Comparison of ENCODE assay signal across 20 cellular contexts in the genomic region with DNA sequence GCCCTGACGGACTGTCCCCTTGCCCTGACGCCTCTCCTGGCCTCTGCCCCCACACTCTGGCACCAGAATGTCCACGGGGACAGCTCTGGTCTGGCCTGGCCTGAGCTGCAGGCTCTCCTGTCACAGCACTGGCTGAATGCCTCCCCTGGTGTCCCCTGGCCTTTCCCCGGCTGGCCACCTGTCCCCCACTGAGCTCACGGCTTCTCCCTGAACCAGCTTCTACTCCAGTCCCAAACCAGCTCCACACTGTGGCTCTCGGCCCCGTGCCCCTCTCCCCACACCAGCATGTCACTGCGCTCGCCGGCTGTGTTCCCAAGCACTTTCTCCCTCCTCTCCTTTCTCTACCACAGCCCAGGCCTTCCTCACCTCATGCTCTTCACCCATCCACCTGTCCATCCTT.
DNase-seq lines count a peak whose midpoint lies in the region; FAIRE-seq and TF ChIP-seq lines count a peak whose summit lies in the region.
"Had no signal": no experiment of that assay in that cellular context is flagged by ENCODE, and none has a peak within 500 bp of the region (broad histone marks: within the 10 kb centered on the region; RNA-seq: fewer than 3 reads in every experiment).

No MANE protein-coding gene starts in this region.

- no TSS peak for BruUV-seq in Caco-2 (replicated peaks; lab: Mats Ljungman, UMichigan)

- H3K36me3 Mint-ChIP-seq in Caco-2 (ENCODE audit: insufficient read depth, unreplicated experiment) (no peaks in the 10 kb centered on the region), progenitor cell of endocrine pancreas (ENCODE audit: insufficient read depth) (no peaks in the 10 kb centered on the region)
- H3K36me3 Mint-ChIP-seq in activated CD4-positive, alpha-beta T cell treated with anti-CD3 and anti-CD28 coated beads, Interleukin-2, amount 10 ng/mL, durations not matched to agents 24 days and 14 days (ENCODE audit: low read depth): no peaks in the 10 kb centered on the region
- H3K36me3 Mint-ChIP-seq: CD8-positive, alpha-beta T cell had no signal

- DNase-seq in Caco-2 (no peak), H7 (peak; percentile 60), kidney (peak; percentile 57), progenitor cell of endocrine pancreas (ENCODE audit: low spot score, unreplicated experiment) (no peak), putamen (ENCODE audit: low spot score) (no peak), NCI-H526 treated with DMSO at 0.1 percent for 48 hours (lab: John Stamatoyannopoulos, UW) (no peak)
- no peak for DNase-seq in activated CD4-positive, alpha-beta T cell treated with anti-CD3 and anti-CD28 coated beads, Interleukin-2, amount 10 ng/mL, durations not matched to agents 24 days and 14 days
- DNase-seq in stimulated activated CD4-positive, alpha-beta T cell treated with anti-CD3 and anti-CD28 coated beads, Interleukin-15, amount 100 ng/mL, for 24 hours: no peak
- DNase-seq: C1 segment of cervical spinal cord; CD8-positive, alpha-beta T cell; DMS 273 treated with DMSO at 0.1 percent for 48 hours; DMS79; EL; GDM1; GM23248; H9 had no signal

- H3K4me3 Mint-ChIP-seq in Caco-2 (ENCODE audit: unreplicated experiment): no peak overlapping the region
- H3K4me3 Mint-ChIP-seq in progenitor cell of endocrine pancreas (ENCODE audit: low read depth): no peak overlapping the region
- H3K4me3 Mint-ChIP-seq in activated CD4-positive, alpha-beta T cell treated with anti-CD3 and anti-CD28 coated beads, Interleukin-2, amount 10 ng/mL, durations not matched to agents 24 days and 14 days: no peak overlapping the region
- H3K4me3 Mint-ChIP-seq: CD8-positive, alpha-beta T cell; H9 had no signal

- H3K27ac ChIP-seq in kidney (ENCODE audit: low read depth in 2 of 2, low read length in 2 of 2): no peak overlapping the region
- H3K27ac ChIP-seq: GM23248 had no signal

- H3K27ac Mint-ChIP-seq in Caco-2 (ENCODE audit: unreplicated experiment) (peak overlapping the region; percentile 22), progenitor cell of endocrine pancreas (peak overlapping the region; percentile 39)
- no peak overlapping the region for H3K27ac Mint-ChIP-seq in activated CD4-positive, alpha-beta T cell treated with anti-CD3 and anti-CD28 coated beads, Interleukin-2, amount 10 ng/mL, durations not matched to agents 24 days and 14 days
- H3K27ac Mint-ChIP-seq: CD8-positive, alpha-beta T cell; H9 had no signal

- no peaks in the 10 kb centered on the region for H3K9me3 Mint-ChIP-seq in Caco-2 (ENCODE audit: unreplicated experiment)
- no peaks in the 10 kb centered on the region for H3K9me3 Mint-ChIP-seq in progenitor cell of endocrine pancreas (ENCODE audit: low read depth)
- no peaks in the 10 kb centered on the region for H3K9me3 Mint-ChIP-seq in activated CD4-positive, alpha-beta T cell treated with anti-CD3 and anti-CD28 coated beads, Interleukin-2, amount 10 ng/mL, durations not matched to agents 24 days and 14 days
- H3K9me3 Mint-ChIP-seq: CD8-positive, alpha-beta T cell; H9 had no signal

- intact Hi-C loops in Caco-2 (cut with micrococcal nuclease; ENCODE audit: unreplicated experiment): no loop called here
- intact Hi-C loops in kidney (cut with DNase I): no loop called here
- intact Hi-C loops in activated CD4-positive, alpha-beta T cell treated with anti-CD3 and anti-CD28 coated beads, Interleukin-2, amount 10 ng/mL, durations not matched to agents 24 days and 14 days (cut with micrococcal nuclease): no loop called here

- H3K9ac ChIP-seq in kidney (ENCODE audit: low read length in 2 of 2): no peak overlapping the region
- H3K9ac ChIP-seq: GM23248 had no signal

- no peak overlapping the region for H3K4me3 ChIP-seq in Caco-2 (ENCODE audit: low read depth, low read length)
- H3K4me3 ChIP-seq in H7 (ENCODE audit: insufficient read depth, low read depth, low read length): no peak overlapping the region
- H3K4me3 ChIP-seq in kidney (ENCODE audit: low read length in 2 of 2): no peak overlapping the region
- H3K4me3 ChIP-seq: GM12878, GM23248 had no signal

- H3K9me3 ChIP-seq in Caco-2: no peaks in the 10 kb centered on the region
- no peaks in the 10 kb centered on the region for H3K9me3 ChIP-seq in kidney (ENCODE audit: control insufficient read depth in 1 of 2, low read length in 2 of 2)

- H3K27me3 Mint-ChIP-seq in Caco-2 (ENCODE audit: insufficient read depth, unreplicated experiment) (peaks cover 16% of the 10 kb centered on the region), progenitor cell of endocrine pancreas (peaks cover 43% of the 10 kb centered on the region)
- H3K27me3 Mint-ChIP-seq in activated CD4-positive, alpha-beta T cell treated with anti-CD3 and anti-CD28 coated beads, Interleukin-2, amount 10 ng/mL, durations not matched to agents 24 days and 14 days: no peaks in the 10 kb centered on the region

- H3K4me1 Mint-ChIP-seq in Caco-2 (ENCODE audit: low read depth, unreplicated experiment) (no peaks in the 10 kb centered on the region), progenitor cell of endocrine pancreas (ENCODE audit: low read depth) (no peaks in the 10 kb centered on the region)
- H3K4me1 Mint-ChIP-seq in activated CD4-positive, alpha-beta T cell treated with anti-CD3 and anti-CD28 coated beads, Interleukin-2, amount 10 ng/mL, durations not matched to agents 24 days and 14 days: no peaks in the 10 kb centered on the region
- H3K4me1 Mint-ChIP-seq: H9 had no signal

- H3K4me1 ChIP-seq in Caco-2 (no peaks in the 10 kb centered on the region), kidney (ENCODE audit: control insufficient read depth in 1 of 2, insufficient read depth in 1 of 2, low read depth in 1 of 2, low read length in 2 of 2) (no peaks in the 10 kb centered on the region)

- CTCF ChIA-PET in Caco-2 (lab: Charles Lee): no interaction called here

- TF ChIP-seq CTCF in Caco-2 (IDR thresholded peaks at IDR 0.05; ENCODE audit: insufficient read depth in 1 of 2, low read depth in 1 of 2, low read length in 1 of 2, severe bottlenecking in 1 of 2, unreplicated experiment in 1 of 2) (no peak), kidney (IDR thresholded peaks at IDR 0.05; ENCODE audit: borderline replicate concordance, extremely low read depth, insufficient read depth) (no peak), progenitor cell of endocrine pancreas (IDR thresholded peaks at IDR 0.05; ENCODE audit: unreplicated experiment) (no peak)

- FAIRE-seq in kidney (lab: Jason Lieb, UNC): no peak
- FAIRE-seq: D721Med, GM12878, GM19239, H1 had no signal

- POLR2A ChIA-PET in Caco-2 (lab: Charles Lee): no interaction called here

- H3K36me3 ChIP-seq in Caco-2 (ENCODE audit: control insufficient read depth, insufficient read depth, low read length): no peaks in the 10 kb centered on the region
- H3K36me3 ChIP-seq in H7 (replicated peaks; ENCODE audit: control insufficient read depth, insufficient read depth, low read length): no peaks in the 10 kb centered on the region
- no peaks in the 10 kb centered on the region for H3K36me3 ChIP-seq in kidney (ENCODE audit: control insufficient read depth in 1 of 2, insufficient read depth in 2 of 2, low read length in 2 of 2)

- no peaks in the 10 kb centered on the region for H3K27me3 ChIP-seq in Caco-2 (replicated peaks; ENCODE audit: control insufficient read depth, insufficient read depth, low read length)
- H3K27me3 ChIP-seq in H7 (ENCODE audit: control insufficient read depth, insufficient read depth, low read length): no peaks in the 10 kb centered on the region

Comparison
In these comparisons a context has a peak if more than half of its experiments do, and no peak if none do; other contexts are left out.
1. DNase-seq: peak in H7 (single experiment) and kidney (single experiment); none in Caco-2 (0 of 2), progenitor cell of endocrine pancreas (single experiment), activated CD4-positive, alpha-beta T cell treated with anti-CD3 and anti-CD28 coated beads, Interleukin-2, amount 10 ng/mL, durations not matched to agents 24 days and 14 days (single experiment), putamen (single experiment), NCI-H526 treated with DMSO at 0.1 percent for 48 hours (single experiment) and stimulated activated CD4-positive, alpha-beta T cell treated with anti-CD3 and anti-CD28 coated beads, Interleukin-15, amount 100 ng/mL, for 24 hours (single experiment).